8 cellular contexts compared by ENCODE assay signal in genomic region chr6:43172127-43173007, GRCh38. TPM values are rescaled to one million over a fixed set of nuclear protein-coding genes. Genes with fewer than 3 reads are reported as not detected.
DNase-seq lines count a peak whose midpoint lies in the region; ATAC-seq, FAIRE-seq and TF ChIP-seq lines count a peak whose summit lies in the region.

No MANE protein-coding gene starts in this region.

- H3K36me3 Mint-ChIP-seq in CD14-positive monocyte: peaks cover 25 to 34% of the 10 kb centered on the region in 2 donors

- peak in 1 of 2 experiments; percentile 10; a peak in 1 of 4 replicates for TF ChIP-seq EP300 in GM12878 (IDR thresholded peaks at IDR 0.05; ENCODE audit: borderline replicate concordance in 1 of 2, control insufficient read depth in 1 of 2, low read depth in 2 of 2, low read length in 2 of 2)

- POLR2A ChIA-PET in GM12878 (lab: Charles Lee): interaction anchor here (0.6 to 2.8 kb wide), 4 partner anchors 10 to 424 kb away, joined by 3 to 11 read pairs (median 5); partner anchors contain the start of gene CUL9

- H3K79me2 ChIP-seq in GM12878 (ENCODE audit: control insufficient read depth, insufficient read depth, low read length): peaks cover 48% of the 10 kb centered on the region

- no peak for TF ChIP-seq RAD21 in GM12878 (IDR thresholded peaks at IDR 0.05; ENCODE audit: insufficient read depth, low read depth, low read length)

- peaks cover 42% of the 10 kb centered on the region for H3K4me1 Mint-ChIP-seq in CD14-positive monocyte

- H3K4me3 ChIP-seq in GM12878 (peak overlapping the region; percentile 94), skeletal muscle cell (ENCODE audit: low read depth, low read length) (peak overlapping the region; percentile 85)

- CTCF ChIA-PET in GM12878 (lab: Yijun Ruan, JAX): interaction anchor here (0.6 to 2.2 kb wide), 7 partner anchors 10 to 335 kb away, joined by 3 to 7 read pairs (median 3); partner anchors contain the start of gene CUL9

- H3K36me3 ChIP-seq in GM12878 (ENCODE audit: control insufficient read depth in 2 of 2, insufficient read depth in 2 of 2, low read length in 1 of 2): peaks cover 13 to 21% of the 10 kb centered on the region in 2 experiments

- BruUV-seq in GM12878 (replicated peaks; lab: Mats Ljungman, UMichigan): no TSS peak

- RAD21 ChIA-PET in GM12878 (lab: Charles Lee; ENCODE audit: unreplicated experiment): interaction anchor here (1.6 to 3.2 kb wide), 2 partner anchors 52 to 158 kb away, joined by 4 to 18 read pairs; partner anchors contain the start of genes KLHDC3 and MEA1

- peak overlapping the region; percentile 95 for H3K9ac ChIP-seq in GM12878 (ENCODE audit: control insufficient read depth, insufficient read depth, low read length)

- H2AFZ ChIP-seq in GM12878 (ENCODE audit: control insufficient read depth, low read depth, low read length): no peak overlapping the region

- intact Hi-C loops in CD14-positive monocyte (cut with micrococcal nuclease) (loop anchor here (5.0 to 10.0 kb wide), 6 partner anchors 72 to 428 kb away; partner anchors contain the start of genes POLR1C (in 2 of the 2), YIPF3 (in 2 of the 2), CUL7 (in 1 of the 2) and KLC4 (in 1 of the 2)), GM12878 (cut with micrococcal nuclease; ENCODE audit: unreplicated experiment) (loop anchor here (5.0 to 10.0 kb wide), 3 partner anchors 75 to 388 kb away; partner anchors contain the start of gene BICRAL)

- FAIRE-seq in GM12878 (lab: Jason Lieb, UNC): peak; percentile 88

- ATAC-seq in GM12878 (peak; percentile 1), HG02970 (IDR thresholded peaks at IDR 0.05; ENCODE audit: low FRiP score, unreplicated experiment) (no peak)

- peak overlapping the region; percentile 92 for H3K27ac ChIP-seq in GM12878 (ENCODE audit: control insufficient read depth, insufficient read depth)

- peak overlapping the region; percentile 99 to 100 for H3K4me3 Mint-ChIP-seq in CD14-positive monocyte

- in situ Hi-C loops in GM12878 (cut with MboI): no loop called here

- DNase-seq in CD14-positive monocyte (ENCODE audit: low spot score): no peak
- DNase-seq in HT-29 (ENCODE audit: low spot score): peak; percentile 54
- peak; percentile 39 to 54 (median 47) for DNase-seq in T-helper 1 cell
- no peak for DNase-seq in GM12878 (ENCODE audit: low read depth, low spot score)
- DNase-seq in iPS-NIHi11 (ENCODE audit: low spot score): peak; percentile 31
- DNase-seq in skeletal muscle cell (ENCODE audit: low read depth): no peak
- DNase-seq in NCI-H1048 (lab: John Stamatoyannopoulos, UW): no peak

- no peak; the same call in none of the 2 replicates for TF ChIP-seq POLR2A in GM12878 (IDR thresholded peaks at IDR 0.05; ENCODE audit: low read depth, low read length)

- H3K9me3 Mint-ChIP-seq in CD14-positive monocyte: no peaks in the 10 kb centered on the region

- H3K27ac Mint-ChIP-seq in CD14-positive monocyte: peak overlapping the region; percentile 40 to 96 (median 81)

- SMC1A ChIA-PET in GM12878 (lab: Charles Lee; ENCODE audit: uncharacterized antibody, unreplicated experiment): interaction anchor here (1.1 to 2.7 kb wide), 5 partner anchors 11 to 57 kb away, joined by 3 to 10 read pairs (median 4); no protein-coding TSS in a partner anchor

- TF ChIP-seq CTCF in CD14-positive monocyte (IDR thresholded peaks at IDR 0.05) (no peak), GM12878 (IDR thresholded peaks at IDR 0.05 in 2 of 3, conservative IDR thresholded peaks at IDR 0.05 in 1 of 3; ENCODE audit: control insufficient read depth in 2 of 3, extremely low read depth in 1 of 3, insufficient read depth in 1 of 3, low read depth in 3 of 3, low read length in 3 of 3) (no peak)

- H3K9me3 ChIP-seq in GM12878 (replicated peaks; ENCODE audit: control insufficient read depth, insufficient read depth, low read length): no peaks in the 10 kb centered on the region

- peaks cover 26% of the 10 kb centered on the region for H3K4me1 ChIP-seq in GM12878 (ENCODE audit: control insufficient read depth, insufficient read depth, low read length)

- 1% methylated on average over 39 of the region's 43 CpGs for WGBS in GM12878 (ENCODE audit: insufficient coverage, insufficient replicate concordance, low lambda C conversion rate, missing lambda C conversion rate)

- H4K20me1 ChIP-seq in GM12878 (ENCODE audit: control insufficient read depth, insufficient read depth): peaks cover 6% of the 10 kb centered on the region; the same call in 1 of the 2 replicates

- H3K27me3 Mint-ChIP-seq in CD14-positive monocyte (ENCODE audit: low read depth in 3 of 3): peaks cover 0 to 5% (median 1%) of the 10 kb centered on the region in 3 donors

- no peaks in the 10 kb centered on the region for H3K27me3 ChIP-seq in GM12878 (replicated peaks in 1 of 2; ENCODE audit: control insufficient read depth in 2 of 2, insufficient read depth in 2 of 2, low read length in 1 of 2)

- peak overlapping the region; percentile 88 for H3K4me2 ChIP-seq in GM12878 (ENCODE audit: control insufficient read depth, insufficient read depth)

TF ChIP-seq in GM12878, 131 proteins besides CTCF, POLR2A, EP300 and RAD21 (continues in another document):
- no peak for TF ChIP-seq ZNF274 (IDR thresholded peaks at IDR 0.05; ENCODE audit: insufficient read depth, insufficient read length)
- no peak for TF ChIP-seq MAX (IDR thresholded peaks at IDR 0.05; ENCODE audit: low read depth, low read length)

RNA-seq across cellular contexts. Expression of gene SRF, which starts 1.3 kb away (rescaled TPM):
- 1 to 10 TPM; 3.6 to 3.8 TPM for polyA plus RNA-seq in CD14-positive monocyte
- 49.2 and 57.4 TPM in 2 replicates for total RNA-seq in HT-29 (2014; rRNA removed; shearing (Covaris generic))
- total RNA-seq in GM12878 (2013; cell fraction: nucleolus; rRNA removed): 10.5 and 11.4 TPM in 2 replicates
- 30.5 and 37.3 TPM in 2 replicates for total RNA-seq in GM12878 (2014; rRNA removed)
- 19.8 and 22.9 TPM in 2 replicates for total RNA-seq in GM12878 (2014; rRNA removed; fragmentation: Illumina TruSeq; extraction: Trizol)
- 53.4 and 56.3 TPM in 2 replicates for total RNA-seq in GM12878 (2021)
- polyA plus RNA-seq in GM12878 (2011; ENCODE audit: low read depth): 19.1 TPM
- 21.9 and 41.4 TPM in 2 replicates for polyA plus RNA-seq in GM12878 (2011; rRNA removed)
- 50.6 and 71.6 TPM in 2 replicates for polyA plus RNA-seq in GM12878 (2011; cell fraction: cytosol; rRNA removed)
- 51.2 and 65.0 TPM in 2 replicates for polyA plus RNA-seq in GM12878 (2011; cell fraction: nucleus; rRNA removed)
- polyA plus RNA-seq in GM12878 (2012): 27.9 and 45.2 TPM in 2 replicates
- polyA plus RNA-seq in GM12878 (2014; fragmentation: Illumina TruSeq; extraction: Trizol): 26.8 and 33.5 TPM in 2 replicates
- 1 to 10 TPM; 4.1 to 8.3 TPM for polyA plus RNA-seq in GM12878 (2014; fragmentation: Nextera tagmentation; extraction: Ambion mirVana)
- 48.1 and 54.3 TPM in 2 replicates for polyA plus RNA-seq in GM12878 (2014; rRNA removed)
- polyA plus RNA-seq in GM12878 (2016; fragmentation: Nextera tagmentation; extraction: Ambion mirVana): 1 to 10 TPM; 2.3 to 4.4 TPM
- polyA minus RNA-seq in GM12878 (2011; rRNA and poly(A)+ RNA removed): 47.3 and 65.9 TPM in 2 replicates
- polyA minus RNA-seq in GM12878 (2011; cell fraction: cytosol; rRNA and poly(A)+ RNA removed): 24.1 and 27.1 TPM in 2 replicates
- polyA minus RNA-seq in GM12878 (2011; cell fraction: nucleus; rRNA and poly(A)+ RNA removed): 10.2 and 18.4 TPM in 2 replicates

RNA-seq across cellular contexts. Expression of gene CUL9, which starts 9.6 kb away (rescaled TPM):
- polyA plus RNA-seq in CD14-positive monocyte (1 to 10 TPM; 2.9 to 3.8 TPM), GM12878 (2011; rRNA removed) (11.0 and 16.2 TPM in 2 replicates), GM12878 (2014; fragmentation: Illumina TruSeq; extraction: Trizol) (12.7 and 16.5 TPM in 2 replicates), GM12878 (2014; fragmentation: Nextera tagmentation; extraction: Ambion mirVana) (1 to 10 TPM; 1.2 to 3.9 TPM), GM12878 (2014; rRNA removed) (46.7 and 48.3 TPM in 2 replicates), GM12878 (2016; fragmentation: Nextera tagmentation; extraction: Ambion mirVana) (10 to 100 TPM; 17.8 to 19.7 TPM)
- 13.5 and 17.2 TPM in 2 replicates for total RNA-seq in HT-29 (2014; rRNA removed; shearing (Covaris generic))
- 104 and 120 TPM in 2 replicates for total RNA-seq in GM12878 (2013; cell fraction: nucleolus; rRNA removed)
- total RNA-seq in GM12878 (2014; rRNA removed) (22.1 and 27.2 TPM in 2 replicates), GM12878 (2014; rRNA removed; fragmentation: Illumina TruSeq; extraction: Trizol) (14.2 and 16.4 TPM in 2 replicates), GM12878 (2021) (36.0 and 42.7 TPM in 2 replicates)
- polyA plus RNA-seq in GM12878 (2011; ENCODE audit: low read depth): 11.5 TPM
- 16.0 and 18.4 TPM in 2 replicates for polyA plus RNA-seq in GM12878 (2011; cell fraction: cytosol; rRNA removed)
- 180 and 223 TPM in 2 replicates for polyA plus RNA-seq in GM12878 (2011; cell fraction: nucleus; rRNA removed)
- 30.6 and 31.6 TPM in 2 replicates for polyA plus RNA-seq in GM12878 (2012)
- 14.6 and 23.4 TPM in 2 replicates for polyA minus RNA-seq in GM12878 (2011; rRNA and poly(A)+ RNA removed)
- 4.3 and 8.4 TPM in 2 replicates for polyA minus RNA-seq in GM12878 (2011; cell fraction: cytosol; rRNA and poly(A)+ RNA removed)
- polyA minus RNA-seq in GM12878 (2011; cell fraction: nucleus; rRNA and poly(A)+ RNA removed): 25.9 and 55.6 TPM in 2 replicates

RNA-seq across cellular contexts. Expression of gene DNPH1, which starts 56.9 kb away (rescaled TPM):
- polyA plus RNA-seq in CD14-positive monocyte (10 to 100 TPM; 42.7 to 55.4 TPM), GM12878 (2011; rRNA removed) (42.9 and 62.2 TPM in 2 replicates), GM12878 (2014; fragmentation: Illumina TruSeq; extraction: Trizol) (6.1 and 16.9 TPM in 2 replicates), GM12878 (2014; fragmentation: Nextera tagmentation; extraction: Ambion mirVana) (10 to 100 TPM in 1 of 2 experiments, 1 to 10 TPM in 1; 7.0 to 16.5 TPM), GM12878 (2014; rRNA removed) (136 and 169 TPM in 2 replicates), GM12878 (2016; fragmentation: Nextera tagmentation; extraction: Ambion mirVana) (100 to 1,000 TPM; 105 to 117 TPM)
- 125 and 130 TPM in 2 replicates for total RNA-seq in HT-29 (2014; rRNA removed; shearing (Covaris generic))
- 20.6 and 20.9 TPM in 2 replicates for total RNA-seq in GM12878 (2013; cell fraction: nucleolus; rRNA removed)
- total RNA-seq in GM12878 (2014; rRNA removed) (125 and 131 TPM in 2 replicates), GM12878 (2014; rRNA removed; fragmentation: Illumina TruSeq; extraction: Trizol) (29.0 and 35.0 TPM in 2 replicates), GM12878 (2021) (73.2 and 76.6 TPM in 2 replicates)
- 28.4 TPM for polyA plus RNA-seq in GM12878 (2011; ENCODE audit: low read depth)
- 109 and 151 TPM in 2 replicates for polyA plus RNA-seq in GM12878 (2011; cell fraction: cytosol; rRNA removed)
- polyA plus RNA-seq in GM12878 (2011; cell fraction: nucleus; rRNA removed): 56.1 and 56.3 TPM in 2 replicates
- polyA plus RNA-seq in GM12878 (2012): 68.3 and 81.0 TPM in 2 replicates
- 14.1 and 18.6 TPM in 2 replicates for polyA minus RNA-seq in GM12878 (2011; rRNA and poly(A)+ RNA removed)
- 7.9 and 15.9 TPM in 2 replicates for polyA minus RNA-seq in GM12878 (2011; cell fraction: cytosol; rRNA and poly(A)+ RNA removed)
- polyA minus RNA-seq in GM12878 (2011; cell fraction: nucleus; rRNA and poly(A)+ RNA removed): 10.0 and 12.2 TPM in 2 replicates

Comparison
In these comparisons a context has a peak if more than half of its experiments do, and no peak if none do; other contexts are left out.
1. DNase-seq: peak in HT-29 (single experiment), T-helper 1 cell (5 of 5) and iPS-NIHi11 (single experiment); none in CD14-positive monocyte (single experiment), GM12878 (single experiment), skeletal muscle cell (single experiment) and NCI-H1048 (single experiment).